ENCODE assay signal across 1 cellular context in the genomic region with DNA sequence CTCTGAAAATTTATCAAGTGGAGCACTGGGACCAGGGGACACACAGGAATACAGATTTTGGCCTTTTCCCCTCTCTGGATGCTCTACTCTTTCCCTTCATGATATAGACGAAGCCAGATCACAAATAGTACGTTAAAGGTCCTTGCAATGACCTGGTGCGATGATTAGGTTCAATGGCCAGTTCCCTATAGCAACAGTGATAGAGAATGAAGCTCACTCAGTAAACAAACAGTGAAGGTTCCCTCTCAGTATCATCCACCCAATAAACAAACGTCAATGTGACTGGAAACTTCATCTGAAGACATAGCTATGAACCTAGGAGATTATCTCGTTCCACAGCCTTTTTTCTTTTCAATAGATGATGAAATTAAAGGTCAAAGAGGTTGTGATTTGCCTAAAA.
TF ChIP-seq lines count a peak whose summit lies in the region.

No MANE protein-coding gene starts in this region.

TF ChIP-seq in GM12878, 131 proteins besides CTCF, POLR2A, EP300 and RAD21 (continued from another document):
- TF ChIP-seq RELB (IDR thresholded peaks at IDR 0.05; ENCODE audit: low read depth) (no peak), MYB (IDR thresholded peaks at IDR 0.05; ENCODE audit: borderline replicate concordance, low read depth, low read length) (no peak), BCL11A (IDR thresholded peaks at IDR 0.05; ENCODE audit: low read depth, low read length) (no peak), HDAC2 (IDR thresholded peaks at IDR 0.05) (no peak), TCF3 (IDR thresholded peaks at IDR 0.05; ENCODE audit: borderline replicate concordance, insufficient read depth, low read depth, low read length) (no peak), CHD1 (IDR thresholded peaks at IDR 0.05; ENCODE audit: low read depth, low read length) (no peak)
TF ChIP-seq in GM12878: peak in this region for 2.
